Comparison of ENCODE assay signal across 11 cellular contexts in the genomic region with DNA sequence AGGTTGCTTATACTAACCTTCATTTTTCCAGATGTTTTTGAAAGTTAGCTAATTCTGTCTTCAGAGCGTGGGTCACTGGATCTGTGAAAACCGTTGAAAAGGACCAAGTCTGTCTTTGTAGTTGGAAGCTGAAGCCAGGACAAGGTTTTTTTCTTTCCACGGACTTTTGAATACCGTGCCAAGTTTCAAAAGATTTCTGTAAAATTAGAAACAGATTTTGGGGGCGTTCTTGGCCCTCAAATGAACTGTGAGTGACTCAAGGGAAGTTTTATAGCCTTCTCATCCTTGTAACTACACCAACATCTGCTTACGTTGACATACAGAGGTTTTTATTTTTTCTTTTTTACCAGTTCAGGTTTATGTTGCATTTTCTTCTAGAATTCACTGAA. TPM values are rescaled to one million over a fixed set of nuclear protein-coding genes. Genes with fewer than 3 reads are reported as not detected.
DNase-seq lines count a peak whose midpoint lies in the region; ATAC-seq, FAIRE-seq and TF ChIP-seq lines count a peak whose summit lies in the region.
"Had no signal": no experiment of that assay in that cellular context is flagged by ENCODE, and none has a peak within 500 bp of the region (broad histone marks: within the 10 kb centered on the region; RNA-seq: fewer than 3 reads in every experiment).

FAP (minus strand) TSS at position 141 of the 389 bp plus-strand sequence; CDS start at position 23, 118 bp downstream.

- CTCF ChIA-PET in endothelial cell of umbilical vein (lab: Charles Lee), result interaction anchor here (1.1 to 4.1 kb wide), 2 partner anchors 11 to 55 kb away, joined by 4 to 26 read pairs; no protein-coding TSS in a partner anchor

- no peak for ATAC-seq in HG03095 (IDR thresholded peaks at IDR 0.05; ENCODE audit: unreplicated experiment)
- no peak for ATAC-seq in HG03108 (IDR thresholded peaks at IDR 0.05; ENCODE audit: unreplicated experiment)
- no peak for ATAC-seq in HG03442 (IDR thresholded peaks at IDR 0.05; ENCODE audit: unreplicated experiment)

- dilution Hi-C loops in endothelial cell of umbilical vein (cut with MboI; ENCODE audit: extremely low pct_ligation_motif_present, low sequenced_read_pairs), result no loop called here

- H3K4me1 ChIP-seq in endothelial cell of umbilical vein (ENCODE audit: control insufficient read depth, extremely low read depth, insufficient read depth, low read length), result peaks cover 19% of the 10 kb centered on the region
- H3K4me1 ChIP-seq in muscle layer of duodenum (ENCODE audit: control insufficient read depth in 1 of 2, insufficient read depth in 2 of 2, low read length in 2 of 2), result peaks cover 0 to 24% of the 10 kb centered on the region in 2 donors
- H3K4me1 ChIP-seq in uterus, result peaks cover 0 to 7% of the 10 kb centered on the region in 2 donors

- intact Hi-C loops in endothelial cell of umbilical vein (cut with micrococcal nuclease) (no loop called here), uterus (cut with DNase I; ENCODE audit: low total_unique reads) (no loop called here)

- H4K20me1 ChIP-seq in endothelial cell of umbilical vein (replicated peaks; ENCODE audit: control insufficient read depth, extremely low read depth, insufficient read depth, low read length), result no peaks in the 10 kb centered on the region

- H2AFZ ChIP-seq in endothelial cell of umbilical vein (ENCODE audit: low read depth, low read length), result peak within 1 kb of the TSS; percentile 76

- H3K27me3 ChIP-seq in endothelial cell of umbilical vein (ENCODE audit: control insufficient read depth in 2 of 2, insufficient read depth in 2 of 2, low read length in 2 of 2) (no peaks in the 10 kb centered on the region), muscle layer of duodenum (ENCODE audit: low read depth, low read length) (no peaks in the 10 kb centered on the region), uterus (no peaks in the 10 kb centered on the region)
- H3K27me3 ChIP-seq: cardiac muscle cell had no signal

- H3K9me1 ChIP-seq in endothelial cell of umbilical vein (replicated peaks; ENCODE audit: control insufficient read depth, extremely low read depth, insufficient read depth, low read length), result no peaks in the 10 kb centered on the region

- no peaks in the 10 kb centered on the region for H3K79me2 ChIP-seq in endothelial cell of umbilical vein (ENCODE audit: control insufficient read depth, insufficient read depth, low read length)

- TF ChIP-seq CTCF in endothelial cell of umbilical vein (IDR thresholded peaks at IDR 0.05; ENCODE audit: extremely low read depth in 1 of 2, insufficient read depth in 1 of 2, low read depth in 1 of 2, low read length in 2 of 2), result no peak
- no peak for TF ChIP-seq CTCF in uterus (IDR thresholded peaks at IDR 0.05)

- no peaks in the 10 kb centered on the region for H3K36me3 ChIP-seq in endothelial cell of umbilical vein (ENCODE audit: control insufficient read depth in 2 of 2, extremely low read depth in 1 of 2, insufficient read depth in 2 of 2, low read length in 2 of 2)
- peaks cover 0 to 14% of the 10 kb centered on the region in 2 donors for H3K36me3 ChIP-seq in muscle layer of duodenum (ENCODE audit: control insufficient read depth in 1 of 2, insufficient read depth in 2 of 2, low read length in 2 of 2)
- no peaks in the 10 kb centered on the region for H3K36me3 ChIP-seq in uterus
- H3K36me3 ChIP-seq: cardiac muscle cell had no signal

- POLR2A ChIA-PET in endothelial cell of umbilical vein (lab: Charles Lee), result no interaction called here

- peak within 1 kb of the TSS; percentile 81 for H3K27ac ChIP-seq in endothelial cell of umbilical vein (ENCODE audit: insufficient read depth, low read depth, low read length)
- peak within 1 kb of the TSS; percentile 70 for H3K27ac ChIP-seq in muscle layer of duodenum (ENCODE audit: low read length)
- peak within 1 kb of the TSS; percentile 76 to 77 for H3K27ac ChIP-seq in uterus
- H3K27ac ChIP-seq: cardiac muscle cell had no signal

- H3K4me3 ChIP-seq in endothelial cell of umbilical vein (replicated peaks in 1 of 3; ENCODE audit: insufficient read depth in 1 of 3, low read depth in 1 of 3, low read length in 3 of 3) (peak within 1 kb of the TSS in 1 of 3 experiments; percentile 19), muscle layer of duodenum (ENCODE audit: low read depth in 1 of 2, low read length in 2 of 2) (peak within 1 kb of the TSS in 1 of 2 donors; percentile 34), uterus (peak within 1 kb of the TSS; percentile 28 to 31)
- H3K4me3 ChIP-seq: cardiac muscle cell had no signal

- BruUV-seq in endothelial cell of umbilical vein (replicated peaks; lab: Mats Ljungman, UMichigan), result no TSS peak

- peak within 1 kb of the TSS; percentile 63 for H3K9ac ChIP-seq in endothelial cell of umbilical vein (replicated peaks; ENCODE audit: extremely low read depth, insufficient read depth, low read length)

- no peak for TF ChIP-seq POLR2A in endothelial cell of umbilical vein (IDR thresholded peaks at IDR 0.05; ENCODE audit: low read depth, low read length)
- TF ChIP-seq POLR2A in uterus (IDR thresholded peaks at IDR 0.05), result no peak

- no peak for FAIRE-seq in endothelial cell of umbilical vein (lab: Jason Lieb, UNC)

- H3K4me2 ChIP-seq in endothelial cell of umbilical vein (ENCODE audit: insufficient read depth, low read length), result peak within 1 kb of the TSS; percentile 45

- DNase-seq in NCI-H446 (lab: John Stamatoyannopoulos, UW), result peak; percentile 22 to 66
- DNase-seq in endothelial cell of umbilical vein (ENCODE audit: low read depth, low spot score), result peak; percentile 12
- DNase-seq in uterus, result peak; percentile 47 to 65
- no peak for DNase-seq in NK-92 (lab: John Stamatoyannopoulos, UW; ENCODE audit: unreplicated experiment)
- DNase-seq: NCI-H82 had no signal

- H3K9me3 ChIP-seq in endothelial cell of umbilical vein (replicated peaks; ENCODE audit: control insufficient read depth, insufficient read depth, low read length) (no peaks in the 10 kb centered on the region), muscle layer of duodenum (ENCODE audit: control insufficient read depth in 1 of 2, low read length in 2 of 2) (no peaks in the 10 kb centered on the region), uterus (no peaks in the 10 kb centered on the region)

TF ChIP-seq in endothelial cell of umbilical vein, 7 proteins besides CTCF, POLR2A, EP300 and RAD21:
- TF ChIP-seq FOS (IDR thresholded peaks at IDR 0.05; ENCODE audit: borderline replicate concordance, insufficient read depth, low read length) (no peak), MYC (IDR thresholded peaks at IDR 0.05; ENCODE audit: low read depth, low read length) (no peak), GATA2 (IDR thresholded peaks at IDR 0.05; ENCODE audit: insufficient read depth, insufficient read length, low read depth, low read length) (no peak), MAX (IDR thresholded peaks at IDR 0.05; ENCODE audit: insufficient read depth, insufficient read length) (no peak), JUN (IDR thresholded peaks at IDR 0.05; ENCODE audit: borderline replicate concordance, insufficient read depth, insufficient read length, low read depth) (no peak), EZH2 (IDR thresholded peaks at IDR 0.05; ENCODE audit: borderline replicate concordance, low read depth, low read length, severe bottlenecking) (no peak), POLR2AphosphoS5 (IDR thresholded peaks at IDR 0.05; ENCODE audit: insufficient read depth, low read depth, low read length) (no peak)

RNA-seq across cellular contexts. Expression of gene FAP, which starts in this region (rescaled TPM):
- total RNA-seq in endothelial cell of umbilical vein (2.0 TPM in 1 of 2 replicates, not detected in the other), uterus (100 to 1,000 TPM in 1 of 4 donors, 10 to 100 TPM in 3; 10.5 to 167 (median 25.9) TPM)
- polyA plus RNA-seq in endothelial cell of umbilical vein, result 0.96 and 1.1 TPM in 2 replicates
- 0.63 and 0.68 TPM in 2 replicates for polyA plus RNA-seq in endothelial cell of umbilical vein (2011; cell fraction: cytosol; rRNA removed)
- 3.1 and 4.5 TPM in 2 replicates for polyA plus RNA-seq in endothelial cell of umbilical vein (2011; cell fraction: nucleus; rRNA removed)
- 1.7 and 2.7 TPM in 2 replicates for polyA plus RNA-seq in endothelial cell of umbilical vein (2012)
- polyA minus RNA-seq in endothelial cell of umbilical vein, result 2.1 and 6.6 TPM in 2 replicates
- polyA minus RNA-seq in endothelial cell of umbilical vein (2011; cell fraction: cytosol; rRNA and poly(A)+ RNA removed), result not detected
- 2.3 and 2.8 TPM in 2 replicates for polyA minus RNA-seq in endothelial cell of umbilical vein (2011; cell fraction: nucleus; rRNA and poly(A)+ RNA removed)
- total RNA-seq: cardiac muscle cell, HT-29 had no signal
- polyA plus RNA-seq: cardiac muscle cell had no signal
